Comparison of ENCODE assay signal across 21 cellular contexts in the genomic region with DNA sequence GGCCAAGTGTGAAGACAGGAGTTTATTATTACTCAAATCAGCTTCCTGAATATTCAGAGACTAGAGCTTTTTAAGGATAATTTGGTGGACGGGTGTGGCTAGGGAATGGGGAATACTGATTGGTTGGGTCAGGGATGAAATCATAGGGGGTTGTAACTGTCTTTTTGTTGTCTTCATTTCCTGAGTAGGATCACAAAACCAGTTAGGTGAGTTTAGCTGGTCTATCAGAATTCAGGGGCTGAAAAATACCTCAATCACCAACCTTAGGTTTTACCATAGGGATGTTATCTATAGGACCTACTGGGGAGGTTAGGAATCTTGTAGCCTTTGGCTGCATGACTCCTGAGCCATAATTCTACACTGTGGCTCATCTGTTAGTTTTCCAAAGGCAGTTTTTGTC.
DNase-seq lines count a peak whose midpoint lies in the region; ATAC-seq, FAIRE-seq and TF ChIP-seq lines count a peak whose summit lies in the region.
"Had no signal": no experiment of that assay in that cellular context is flagged by ENCODE, and none has a peak within 500 bp of the region (broad histone marks: within the 10 kb centered on the region; RNA-seq: fewer than 3 reads in every experiment).

No MANE protein-coding gene starts in this region.

- no peaks in the 10 kb centered on the region for H3K27me3 Mint-ChIP-seq in activated T-helper 17 cell treated with anti-CD3 and anti-CD28 coated beads, Interleukin-2, amount 50 U/mL, for 72 hours
- H3K27me3 Mint-ChIP-seq: IgD-negative memory B cell had no signal

- H3K36me3 ChIP-seq in tibial artery (no peaks in the 10 kb centered on the region), pancreas (no peaks in the 10 kb centered on the region)
- H3K36me3 ChIP-seq: BLaER1 treated with 17β-estradiol and CSF1 and Interleukin-3, amounts not matched to agents 10 nM and 100 nM had no signal

- DNase-seq in NCI-H748 (lab: John Stamatoyannopoulos, UW; ENCODE audit: unreplicated experiment) (peak; percentile 12), NCI-H748 treated with DMSO at 0.1 percent for 48 hours (lab: John Stamatoyannopoulos, UW) (no peak), epithelial cell of esophagus (ENCODE audit: low read depth) (peak; percentile 73), iPS-NIHi7 (ENCODE audit: extremely low spot score) (peak; percentile 19), tibial artery (no peak), pancreas (no peak), Ammon's horn (ENCODE audit: low spot score) (no peak)
- DNase-seq: 8988T, DMS 273 treated with DMSO at 0.1 percent for 48 hours, EL, H9, MV-4-11, NCI-H1436 treated with DMSO at 0.1 percent for 48 hours, NCI-H2081 treated with DMSO at 0.1 percent for 48 hours, NCI-H345, NCI-H526 treated with DMSO at 0.1 percent for 48 hours, PC-9, Right ventricle myocardium superior had no signal

- no peaks in the 10 kb centered on the region for H3K4me1 Mint-ChIP-seq in activated T-helper 17 cell treated with anti-CD3 and anti-CD28 coated beads, Interleukin-2, amount 50 U/mL, for 72 hours
- H3K4me1 Mint-ChIP-seq: IgD-negative memory B cell had no signal

- H3K4me1 ChIP-seq in tibial artery (no peaks in the 10 kb centered on the region), pancreas (no peaks in the 10 kb centered on the region)

- ATAC-seq in pancreas = no peak
- ATAC-seq in activated T-helper 17 cell treated with anti-CD3 and anti-CD28 coated beads, Interleukin-2, amount 50 U/mL, for 72 hours (replicated peaks) = no peak

- no peak overlapping the region for H3K4me3 Mint-ChIP-seq in activated T-helper 17 cell treated with anti-CD3 and anti-CD28 coated beads, Interleukin-2, amount 50 U/mL, for 72 hours
- H3K4me3 Mint-ChIP-seq: H9, IgD-negative memory B cell had no signal

- FAIRE-seq in pancreas (lab: Jason Lieb, UNC) = no peak

- no peaks in the 10 kb centered on the region for H3K36me3 Mint-ChIP-seq in activated T-helper 17 cell treated with anti-CD3 and anti-CD28 coated beads, Interleukin-2, amount 50 U/mL, for 72 hours (ENCODE audit: low read depth)
- H3K36me3 Mint-ChIP-seq: IgD-negative memory B cell had no signal

- no peaks in the 10 kb centered on the region for H3K9me3 ChIP-seq in tibial artery
- no peaks in the 10 kb centered on the region for H3K9me3 ChIP-seq in pancreas
- H3K9me3 ChIP-seq: BLaER1 treated with 17β-estradiol and CSF1 and Interleukin-3, amounts not matched to agents 10 nM and 100 nM had no signal

- WGBS in pancreas, 2 donors = 66 to 77% methylated on average over 1 of the region's 1 CpG

- no peak overlapping the region for H3K27ac Mint-ChIP-seq in activated T-helper 17 cell treated with anti-CD3 and anti-CD28 coated beads, Interleukin-2, amount 50 U/mL, for 72 hours
- H3K27ac Mint-ChIP-seq: IgD-negative memory B cell had no signal

- peaks cover 3% of the 10 kb centered on the region for H3K9me3 Mint-ChIP-seq in activated T-helper 17 cell treated with anti-CD3 and anti-CD28 coated beads, Interleukin-2, amount 50 U/mL, for 72 hours

- intact Hi-C loops in tibial artery (cut with DNase I; ENCODE audit: low total_unique reads) (no loop called here), pancreas (cut with DNase I) (no loop called here)

- TF ChIP-seq CTCF in epithelial cell of esophagus (IDR thresholded peaks at IDR 0.05; ENCODE audit: insufficient read depth, low read depth, low read length, missing control alignments) (no peak), tibial artery (IDR thresholded peaks at IDR 0.05) (no peak), pancreas (IDR thresholded peaks at IDR 0.05) (no peak)

- H3K27ac ChIP-seq in tibial artery (no peak overlapping the region), pancreas (no peak overlapping the region)
- H3K27ac ChIP-seq: BLaER1 treated with 17β-estradiol and CSF1 and Interleukin-3, amounts not matched to agents 10 nM and 100 nM; PC-9 had no signal

- no peak overlapping the region for H3K4me3 ChIP-seq in epithelial cell of esophagus (ENCODE audit: low read length)
- H3K4me3 ChIP-seq in tibial artery = no peak overlapping the region
- H3K4me3 ChIP-seq in pancreas = no peak overlapping the region
- H3K4me3 ChIP-seq: BLaER1 treated with 17β-estradiol and CSF1 and Interleukin-3, amounts not matched to agents 10 nM and 100 nM; PC-9 had no signal

- H3K27me3 ChIP-seq in tibial artery = no peaks in the 10 kb centered on the region
- H3K27me3 ChIP-seq in pancreas = no peaks in the 10 kb centered on the region
- H3K27me3 ChIP-seq: BLaER1 treated with 17β-estradiol and CSF1 and Interleukin-3, amounts not matched to agents 10 nM and 100 nM had no signal

Comparison
In these comparisons a context has a peak if more than half of its experiments do, and no peak if none do; other contexts are left out.
1. DNase-seq: peak in NCI-H748 (single experiment), epithelial cell of esophagus (single experiment) and iPS-NIHi7 (single experiment); none in NCI-H748 treated with DMSO at 0.1 percent for 48 hours (single experiment), tibial artery (0 of 2), pancreas (0 of 6) and Ammon's horn (single experiment).